In the genomic region with DNA sequence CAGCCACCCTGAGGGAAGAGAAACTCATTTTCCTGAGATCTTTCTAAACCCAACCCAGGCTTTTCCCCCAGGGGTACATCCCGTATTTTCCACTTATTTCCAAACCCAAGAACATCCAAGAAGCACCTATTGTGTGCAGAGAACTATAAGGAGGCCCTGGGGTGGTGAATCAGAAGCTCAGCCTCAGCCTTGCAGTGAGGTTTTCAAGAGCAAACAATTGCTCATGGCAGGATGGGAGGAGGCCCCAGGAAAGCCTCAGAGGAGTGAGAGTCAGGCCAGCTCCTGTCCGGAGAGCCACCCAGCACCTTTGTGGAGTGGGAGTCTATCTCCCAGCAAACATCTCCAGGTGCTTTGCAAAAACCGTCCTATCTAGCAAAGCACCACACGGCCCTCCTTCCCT, we compare ENCODE assay signal across 19 cellular contexts. TPM values are rescaled to one million over a fixed set of nuclear protein-coding genes. Genes with fewer than 3 reads are reported as not detected.
A peak's percentile ranks its signal among the peaks of the same experiment; 100 is the strongest.
DNase-seq lines count a peak whose midpoint lies in the region; ATAC-seq and TF ChIP-seq lines count a peak whose summit lies in the region.
"Had no signal": no experiment of that assay in that cellular context is flagged by ENCODE, and none has a peak within 500 bp of the region (broad histone marks: within the 10 kb centered on the region; RNA-seq: fewer than 3 reads in every experiment).

No MANE protein-coding gene starts in this region.

- H3K4me3 ChIP-seq in HUES48 (ENCODE audit: low read depth, low read length) (no peak overlapping the region), endodermal cell (ENCODE audit: low read length) (no peak overlapping the region)
- H3K4me3 ChIP-seq: breast epithelium, right atrium auricular region had no signal

- H3K4me1 Mint-ChIP-seq in endodermal cell = peaks cover 35% of the 10 kb centered on the region
- H3K4me1 Mint-ChIP-seq in naive B cell = peaks cover 71 to 93% (median 92%) of the 10 kb centered on the region in 3 donors

- H3K4me3 Mint-ChIP-seq in endodermal cell = no peak overlapping the region
- peak overlapping the region in 6 of 8 donors; percentile 32 to 74 (median 63) for H3K4me3 Mint-ChIP-seq in naive B cell
- H3K4me3 Mint-ChIP-seq: CD14-positive monocyte, nephron had no signal

- peak; percentile 10 for DNase-seq in DMS53 (lab: John Stamatoyannopoulos, UW)
- DNase-seq in DMS53 treated with DMSO at 0.1 percent for 48 hours (lab: John Stamatoyannopoulos, UW; ENCODE audit: unreplicated experiment) = no peak
- DNase-seq in endodermal cell = no peak
- DNase-seq in naive B cell = no peak
- DNase-seq in NCI-H2196 (lab: John Stamatoyannopoulos, UW; ENCODE audit: unreplicated experiment) = no peak
- DNase-seq in stimulated activated CD8-positive, alpha-beta memory T cell treated with anti-CD3 and anti-CD28 coated beads, Interleukin-4, amount 100 ng/mL, for 48 hours = no peak
- no peak for DNase-seq in NCI-H2171 (lab: John Stamatoyannopoulos, UW)
- DNase-seq: activated naive CD4-positive, alpha-beta T cell treated with Interleukin-2 at 50 U/mL for 16 hours; effector CD8-positive, alpha-beta T cell; kidney; NCI-H1694 treated with DMSO at 0.1 percent for 48 hours; NCI-H526 treated with DMSO at 0.1 percent for 48 hours; RPMI8226 had no signal

- no peaks in the 10 kb centered on the region for H3K27me3 ChIP-seq in HUES48 (ENCODE audit: control insufficient read depth, insufficient read depth, low read length)
- no peaks in the 10 kb centered on the region for H3K27me3 ChIP-seq in endodermal cell (ENCODE audit: control insufficient read depth, insufficient read depth, low read length, poor library complexity, severe bottlenecking)
- H3K27me3 ChIP-seq: breast epithelium, right atrium auricular region had no signal

- H3K9me3 Mint-ChIP-seq in endodermal cell (no peaks in the 10 kb centered on the region), naive B cell (no peaks in the 10 kb centered on the region)

- 40 to 83% methylated on average over 1 to 4 of the region's 4 CpGs for WGBS in endodermal cell (ENCODE audit: insufficient coverage in 1 of 2, insufficient read length in 1 of 2), 2 experiments

- peak overlapping the region; percentile 78 for H3K27ac Mint-ChIP-seq in endodermal cell
- peak overlapping the region; percentile 27 to 99 (median 95) for H3K27ac Mint-ChIP-seq in naive B cell
- H3K27ac Mint-ChIP-seq: nephron had no signal

- peaks cover 6% of the 10 kb centered on the region for H3K4me1 ChIP-seq in HUES48 (ENCODE audit: control insufficient read depth, insufficient read depth, low read length)
- peaks cover 11% of the 10 kb centered on the region for H3K4me1 ChIP-seq in endodermal cell (ENCODE audit: control insufficient read depth, insufficient read depth, low read length)
- H3K4me1 ChIP-seq: breast epithelium had no signal

- H3K27me3 Mint-ChIP-seq in endodermal cell (ENCODE audit: insufficient read depth) (no peaks in the 10 kb centered on the region), naive B cell (no peaks in the 10 kb centered on the region)

- H3K27ac ChIP-seq in HUES48 (ENCODE audit: low read depth, low read length) (peak overlapping the region; percentile 48), endodermal cell (ENCODE audit: low read depth, low read length) (no peak overlapping the region)
- H3K27ac ChIP-seq: 22Rv1, breast epithelium, right atrium auricular region had no signal

- H3K9me3 ChIP-seq in HUES48 (ENCODE audit: control insufficient read depth, insufficient read depth, low read length) (no peaks in the 10 kb centered on the region), endodermal cell (ENCODE audit: control insufficient read depth, low read length) (no peaks in the 10 kb centered on the region)
- H3K9me3 ChIP-seq: breast epithelium, right atrium auricular region had no signal

- TF ChIP-seq CTCF in endodermal cell (conservative IDR thresholded peaks at IDR 0.05) = no peak

- H3K36me3 Mint-ChIP-seq in endodermal cell (ENCODE audit: low read depth) = peaks cover 58% of the 10 kb centered on the region
- H3K36me3 Mint-ChIP-seq in naive B cell = peaks cover 53 to 59% of the 10 kb centered on the region in 2 donors

- H3K36me3 ChIP-seq in HUES48 (ENCODE audit: control insufficient read depth, insufficient read depth, low read length) = no peaks in the 10 kb centered on the region
- peaks cover 96% of the 10 kb centered on the region for H3K36me3 ChIP-seq in endodermal cell (ENCODE audit: control insufficient read depth, insufficient read depth, low read length)
- H3K36me3 ChIP-seq: breast epithelium had no signal

- ATAC-seq in naive B cell (ENCODE audit: low read depth in 2 of 2) = no peak

- H3K9ac ChIP-seq in HUES48 (ENCODE audit: low read depth, low read length) (no peak overlapping the region), endodermal cell (ENCODE audit: extremely low read depth, low read length, poor library complexity, severe bottlenecking) (no peak overlapping the region)

RNA-seq across cellular contexts. Expression of a gene that starts 19.2 kb away (rescaled TPM):
- total RNA-seq in endodermal cell = not detected
- polyA plus RNA-seq in endodermal cell (2013, experiment 1 of 2) = 0.71 TPM
- polyA plus RNA-seq in endodermal cell (2013, experiment 2 of 2) = 0.79 TPM
- polyA plus RNA-seq in naive B cell (ENCODE audit: low read depth in 6 of 6) = 10 to 100 TPM in 3 of 6 donors, 1 to 10 TPM in 3; 3.5 to 15.7 (median 10.3) TPM
- total RNA-seq: kidney had no signal
